Comparison of ENCODE assay signal across 22 cellular contexts in the genomic region with DNA sequence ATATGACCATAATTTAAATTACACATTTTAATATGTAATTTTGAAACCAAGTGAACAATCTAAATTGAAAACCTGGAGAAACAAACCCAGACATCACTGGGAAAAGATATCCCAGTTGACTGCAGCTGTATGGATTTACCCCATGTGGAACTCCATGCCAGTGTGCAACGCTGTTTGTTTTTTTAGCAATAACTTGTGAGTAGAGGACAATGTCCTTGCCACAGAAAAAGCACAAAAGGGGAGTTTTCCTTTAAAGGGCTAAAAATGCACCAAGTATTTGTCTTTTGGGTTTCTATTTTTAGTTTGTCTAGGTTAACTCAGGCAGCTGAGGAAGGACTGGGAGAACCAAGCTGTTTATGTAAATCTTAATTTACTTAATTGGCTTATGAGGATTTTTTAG. TPM values are rescaled to one million over a fixed set of nuclear protein-coding genes. Genes with fewer than 3 reads are reported as not detected.
"Had no signal": no experiment of that assay in that cellular context is flagged by ENCODE, and none has a peak within 500 bp of the region (broad histone marks: within the 10 kb centered on the region; RNA-seq: fewer than 3 reads in every experiment).

No MANE protein-coding gene starts in this region.

- H3K27me3 ChIP-seq: colonic mucosa, esophagus muscularis mucosa, neutrophil, pancreas, stomach, thyroid gland, vagina had no signal

- H3K9me3 ChIP-seq: colonic mucosa, mucosa of descending colon, neutrophil, pancreas, thyroid gland, vagina had no signal

- FAIRE-seq: endothelial cell of umbilical vein, pancreas had no signal

- H3K27ac ChIP-seq: colonic mucosa, esophagus muscularis mucosa, neutrophil, pancreas, stomach, thyroid gland, vagina had no signal

- DNase-seq: colonic mucosa; effector CD8-positive, alpha-beta T cell; foreskin melanocyte; head of caudate nucleus; mesenchymal stem cell; mucosa of descending colon; naive B cell; pancreas; stimulated activated CD4-positive, alpha-beta T cell treated with anti-CD3 and anti-CD28 coated beads, Interleukin-2, amount 100 ng/mL, for 24 hours; stimulated activated CD4-positive, alpha-beta T cell treated with anti-CD3 and anti-CD28 coated beads, Interleukin-4, amount 100 ng/mL, for 24 hours; stimulated activated naive CD4-positive, alpha-beta T cell treated with Interleukin-2 at 50 U/mL for 16 hours; stomach; thyroid gland; trophoblast cell had no signal

- H3K4me3 ChIP-seq: colonic mucosa, esophagus muscularis mucosa, mucosa of descending colon, pancreas, stomach, thyroid gland, vagina had no signal

- H3K36me3 ChIP-seq: colonic mucosa, esophagus muscularis mucosa, neutrophil, pancreas, stomach, thyroid gland, vagina had no signal

- ATAC-seq: mucosa of descending colon; natural killer cell treated with Interleukin-12 subunit alpha and Interleukin-12 subunit beta and Interleukin-15 and Interleukin-18, amount 100 ng/mL, for 72 hours; pancreas; sciatic nerve; stimulated activated effector memory CD8-positive, alpha-beta T cell treated with anti-CD3 and anti-CD28 coated beads, Interleukin-12 subunit alpha, Interleukin-12 subunit beta, amount 100 ng/mL, for 72 hours had no signal

- H3K4me1 ChIP-seq: colonic mucosa, pancreas, stomach, vagina had no signal

RNA-seq across cellular contexts. Expression of a gene that starts 15.1 kb away (rescaled TPM):
- total RNA-seq: natural killer cell treated with Interleukin-12 subunit alpha and Interleukin-12 subunit beta and Interleukin-15 and Interleukin-18, amount 100 ng/mL, for 72 hours; neural crest cell had no signal
